13 cellular contexts compared by ENCODE assay signal in the genomic region with DNA sequence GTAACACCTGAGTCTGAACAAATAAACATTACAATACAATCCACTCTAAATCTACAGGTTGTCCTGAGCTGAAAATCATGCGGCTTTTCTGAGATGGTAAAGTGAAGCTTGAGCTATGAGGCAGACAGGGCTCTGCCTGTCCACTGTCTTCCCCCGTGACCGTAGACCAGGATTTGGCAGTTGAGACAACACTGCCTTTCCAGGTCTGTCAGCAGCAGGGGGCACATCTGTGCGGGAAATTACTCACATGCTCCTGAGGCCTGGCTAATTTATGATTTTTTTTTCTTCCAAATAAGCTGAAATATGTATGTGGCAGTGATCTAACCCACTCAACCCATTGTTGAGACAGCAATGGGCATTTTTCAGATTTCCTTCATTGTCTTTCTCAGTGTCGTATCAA.
A peak's percentile ranks its signal among the peaks of the same experiment; 100 is the strongest.
DNase-seq lines count a peak whose midpoint lies in the region; TF ChIP-seq lines count a peak whose summit lies in the region.
"Had no signal": no experiment of that assay in that cellular context is flagged by ENCODE, and none has a peak within 500 bp of the region (broad histone marks: within the 10 kb centered on the region; RNA-seq: fewer than 3 reads in every experiment).

No MANE protein-coding gene starts in this region.

- H3K27ac Mint-ChIP-seq in nephron progenitor cell, result peak overlapping the region; percentile 71
- H3K27ac Mint-ChIP-seq in activated CD4-positive, alpha-beta T cell treated with anti-CD3 and anti-CD28 coated beads, Interleukin-2, amount 10 ng/mL, durations not matched to agents 7 days and 5 days, result no peak overlapping the region
- H3K27ac Mint-ChIP-seq: activated naive CD4-positive, alpha-beta T cell treated with anti-CD3 and anti-CD28 coated beads, Interleukin-2, amount 10 ng/mL, durations not matched to agents 7 days and 5 days; stimulated activated naive CD8-positive, alpha-beta T cell treated with anti-CD3 and anti-CD28 coated beads, Interleukin-15, amount 100 ng/mL, for 72 hours had no signal

- CTCF ChIA-PET in activated CD4-positive, alpha-beta T cell treated with anti-CD3 and anti-CD28 coated beads, Interleukin-2, amount 10 ng/mL, durations not matched to agents 7 days and 5 days (lab: Charles Lee), result no interaction called here

- no peaks in the 10 kb centered on the region for H3K4me1 Mint-ChIP-seq in nephron progenitor cell
- no peaks in the 10 kb centered on the region for H3K4me1 Mint-ChIP-seq in activated CD4-positive, alpha-beta T cell treated with anti-CD3 and anti-CD28 coated beads, Interleukin-2, amount 10 ng/mL, durations not matched to agents 7 days and 5 days
- H3K4me1 Mint-ChIP-seq: activated naive CD4-positive, alpha-beta T cell treated with anti-CD3 and anti-CD28 coated beads, Interleukin-2, amount 10 ng/mL, durations not matched to agents 7 days and 5 days; stimulated activated naive CD8-positive, alpha-beta T cell treated with anti-CD3 and anti-CD28 coated beads, Interleukin-15, amount 100 ng/mL, for 72 hours had no signal

- H3K4me1 ChIP-seq in fibroblast of lung (ENCODE audit: control insufficient read depth, extremely low read depth, insufficient read depth, low read length), result no peaks in the 10 kb centered on the region

- no peaks in the 10 kb centered on the region for H3K27me3 Mint-ChIP-seq in nephron progenitor cell (ENCODE audit: low read depth, poor library complexity)
- no peaks in the 10 kb centered on the region for H3K27me3 Mint-ChIP-seq in activated CD4-positive, alpha-beta T cell treated with anti-CD3 and anti-CD28 coated beads, Interleukin-2, amount 10 ng/mL, durations not matched to agents 7 days and 5 days
- H3K27me3 Mint-ChIP-seq: activated naive CD4-positive, alpha-beta T cell treated with anti-CD3 and anti-CD28 coated beads, Interleukin-2, amount 10 ng/mL, durations not matched to agents 7 days and 5 days; stimulated activated naive CD8-positive, alpha-beta T cell treated with anti-CD3 and anti-CD28 coated beads, Interleukin-15, amount 100 ng/mL, for 72 hours had no signal

- H3K27ac ChIP-seq in fibroblast of lung (ENCODE audit: insufficient read depth, low read length), result no peak overlapping the region
- H3K27ac ChIP-seq: epithelial cell of prostate had no signal

- TF ChIP-seq CTCF in fibroblast of lung (conservative IDR thresholded peaks at IDR 0.05 in 1 of 2, IDR thresholded peaks at IDR 0.05 in 1 of 2; ENCODE audit: low read depth in 1 of 2, low read length in 2 of 2), result peak; percentile 25 to 29
- no peak for TF ChIP-seq CTCF in nephron progenitor cell (IDR thresholded peaks at IDR 0.05)

- DNase-seq in DMS 273 treated with DMSO at 0.1 percent for 48 hours (lab: John Stamatoyannopoulos, UW), result peak; percentile 20
- DNase-seq in RKO (ENCODE audit: low spot score), result peak; percentile 5
- DNase-seq in fibroblast of lung (ENCODE audit: low read depth in 2 of 2), result peak; percentile 23 to 66
- DNase-seq in nephron progenitor cell, result no peak
- no peak for DNase-seq in NCI-H774 (lab: John Stamatoyannopoulos, UW)
- no peak for DNase-seq in MV-4-11 (lab: John Stamatoyannopoulos, UW)
- DNase-seq in DMS79 treated with DMSO at 0.1 percent for 48 hours (lab: John Stamatoyannopoulos, UW), result no peak
- no peak for DNase-seq in activated CD4-positive, alpha-beta T cell treated with anti-CD3 and anti-CD28 coated beads, Interleukin-2, amount 10 ng/mL, durations not matched to agents 7 days and 5 days
- DNase-seq: activated CD4-positive, alpha-beta T cell treated with anti-CD3 and anti-CD28 coated beads for 1 hour; activated naive CD4-positive, alpha-beta T cell treated with anti-CD3 and anti-CD28 coated beads, Interleukin-2, amount 10 ng/mL, durations not matched to agents 7 days and 5 days; mesendoderm; stimulated activated naive CD8-positive, alpha-beta T cell treated with anti-CD3 and anti-CD28 coated beads, Interleukin-15, amount 100 ng/mL, for 72 hours had no signal

- no peaks in the 10 kb centered on the region for H3K36me3 ChIP-seq in fibroblast of lung (ENCODE audit: control insufficient read depth, insufficient read depth, low read length)

- POLR2A ChIA-PET in activated CD4-positive, alpha-beta T cell treated with anti-CD3 and anti-CD28 coated beads, Interleukin-2, amount 10 ng/mL, durations not matched to agents 7 days and 5 days (lab: Charles Lee), result no interaction called here

- no peaks in the 10 kb centered on the region for H3K9me3 ChIP-seq in fibroblast of lung (ENCODE audit: control insufficient read depth, insufficient read depth, low read depth, low read length)

- no peak overlapping the region for H3K4me3 ChIP-seq in fibroblast of lung (replicated peaks in 1 of 4; ENCODE audit: control extremely low read depth in 1 of 4, insufficient read depth in 1 of 4, low read depth in 3 of 4, low read length in 4 of 4)

- no peak overlapping the region for H3K4me2 ChIP-seq in fibroblast of lung (ENCODE audit: extremely low read depth, insufficient read depth, low read length)

- H3K79me2 ChIP-seq in fibroblast of lung (ENCODE audit: control insufficient read depth, insufficient read depth, low read length), result no peaks in the 10 kb centered on the region

- peaks cover 24% of the 10 kb centered on the region for H3K36me3 Mint-ChIP-seq in nephron progenitor cell (ENCODE audit: low read depth)
- H3K36me3 Mint-ChIP-seq in activated CD4-positive, alpha-beta T cell treated with anti-CD3 and anti-CD28 coated beads, Interleukin-2, amount 10 ng/mL, durations not matched to agents 7 days and 5 days (ENCODE audit: low read depth), result no peaks in the 10 kb centered on the region
- H3K36me3 Mint-ChIP-seq: activated naive CD4-positive, alpha-beta T cell treated with anti-CD3 and anti-CD28 coated beads, Interleukin-2, amount 10 ng/mL, durations not matched to agents 7 days and 5 days had no signal

- H3K9ac ChIP-seq in fibroblast of lung (ENCODE audit: insufficient read depth, low read length), result no peak overlapping the region

- peaks cover 50% of the 10 kb centered on the region for H3K9me3 Mint-ChIP-seq in nephron progenitor cell
- H3K9me3 Mint-ChIP-seq in activated CD4-positive, alpha-beta T cell treated with anti-CD3 and anti-CD28 coated beads, Interleukin-2, amount 10 ng/mL, durations not matched to agents 7 days and 5 days, result peaks cover 3% of the 10 kb centered on the region

- no peak overlapping the region for H3K4me3 Mint-ChIP-seq in nephron progenitor cell
- no peak overlapping the region for H3K4me3 Mint-ChIP-seq in activated CD4-positive, alpha-beta T cell treated with anti-CD3 and anti-CD28 coated beads, Interleukin-2, amount 10 ng/mL, durations not matched to agents 7 days and 5 days
- H3K4me3 Mint-ChIP-seq: activated naive CD4-positive, alpha-beta T cell treated with anti-CD3 and anti-CD28 coated beads, Interleukin-2, amount 10 ng/mL, durations not matched to agents 7 days and 5 days; stimulated activated naive CD8-positive, alpha-beta T cell treated with anti-CD3 and anti-CD28 coated beads, Interleukin-15, amount 100 ng/mL, for 72 hours had no signal

- no peaks in the 10 kb centered on the region for H3K27me3 ChIP-seq in fibroblast of lung (ENCODE audit: control insufficient read depth, insufficient read depth, low read length)

- no peaks in the 10 kb centered on the region for H4K20me1 ChIP-seq in fibroblast of lung (ENCODE audit: control insufficient read depth, extremely low read depth, insufficient read depth, low read length)

- no peak overlapping the region for H2AFZ ChIP-seq in fibroblast of lung (ENCODE audit: low read length)

Comparison
In these comparisons a context has a peak if more than half of its experiments do, and no peak if none do; other contexts are left out.
1. DNase-seq: peak in DMS 273 treated with DMSO at 0.1 percent for 48 hours (single experiment), RKO (single experiment) and fibroblast of lung (2 of 2); none in nephron progenitor cell (single experiment), NCI-H774 (single experiment), MV-4-11 (single experiment), DMS79 treated with DMSO at 0.1 percent for 48 hours (single experiment) and activated CD4-positive, alpha-beta T cell treated with anti-CD3 and anti-CD28 coated beads, Interleukin-2, amount 10 ng/mL, durations not matched to agents 7 days and 5 days (single experiment).